In genomic region chr4:102344955-102345794, GRCh38 we compare ENCODE assay signal across 2 cellular contexts.
A peak's percentile ranks its signal among the peaks of the same experiment; 100 is the strongest.
TF ChIP-seq lines count a peak whose summit lies in the region.

Gene SLC39A8, minus strand, starts transcription at chr4:102345482. Its CDS starts 820 bp downstream, at chr4:102344662.

TF ChIP-seq in HEK293, 187 proteins besides CTCF, POLR2A, EP300 and RAD21 (continued from another document and continues in another):
- TF ChIP-seq ZNF398 (tag by site-specific recombination; IDR thresholded peaks at IDR 0.05) (peak; percentile 49; the same call in 1 of the 2 replicates), PRDM10 (tag by site-specific recombination; IDR thresholded peaks at IDR 0.05) (peak; percentile 94), ZNF704 (tag by site-specific recombination; IDR thresholded peaks at IDR 0.05) (no peak), ZSCAN23 (tag by site-specific recombination; IDR thresholded peaks at IDR 0.05) (no peak), SP3 (tag by site-specific recombination; IDR thresholded peaks at IDR 0.05) (peak; percentile 63), ZNF2 (tag by site-specific recombination; IDR thresholded peaks at IDR 0.05) (0 out of 2 replicates have a peak, but pooled peaks have one; percentile 29), ZNF654 (tag by site-specific recombination; IDR thresholded peaks at IDR 0.05; ENCODE audit: low read depth) (peak; percentile 11; the same call in 1 of the 2 replicates), ZEB2 (tag by site-specific recombination; IDR thresholded peaks at IDR 0.05) (peak; percentile 77), ZNF366 (tag by site-specific recombination; conservative IDR thresholded peaks at IDR 0.05) (peak; percentile 82), ZNF341 (tag by site-specific recombination; IDR thresholded peaks at IDR 0.05; ENCODE audit: low read depth) (peak; percentile 81), HIC1 (tag by site-specific recombination; IDR thresholded peaks at IDR 0.05) (peak; percentile 90), ZBTB1 (tag by site-specific recombination; IDR thresholded peaks at IDR 0.05) (no peak), ZSCAN30 (tag by site-specific recombination; IDR thresholded peaks at IDR 0.05) (peak; percentile 53; the same call in 1 of the 2 replicates), TRIM28 (IDR thresholded peaks at IDR 0.05; ENCODE audit: borderline replicate concordance, low read length) (0 out of 2 replicates have a peak, but pooled peaks have one; percentile 17), IKZF3 (tag by site-specific recombination; IDR thresholded peaks at IDR 0.05) (0 out of 2 replicates have a peak, but pooled peaks have one; percentile 39), ZNF692 (tag by site-specific recombination; IDR thresholded peaks at IDR 0.05) (peak; percentile 56), ZNF404 (tag by site-specific recombination; IDR thresholded peaks at IDR 0.05) (no peak), ZBTB17 (tag by site-specific recombination; IDR thresholded peaks at IDR 0.05) (peak; percentile 95)

TF ChIP-seq in SK-N-SH, 30 proteins besides CTCF, POLR2A, EP300 and RAD21 (continued from another document):
- TF ChIP-seq IRF3 (IDR thresholded peaks at IDR 0.05; ENCODE audit: low read depth, low read length) (no peak), SIN3A (IDR thresholded peaks at IDR 0.05; ENCODE audit: borderline replicate concordance, low read depth, low read length) (peak; percentile 82; the same call in 1 of the 2 replicates), GATA2 (CRISPR knock-in tag; IDR thresholded peaks at IDR 0.05) (no peak), CHD2 (IDR thresholded peaks at IDR 0.05; ENCODE audit: low read length, partially characterized antibody) (no peak), MXI1 (IDR thresholded peaks at IDR 0.05; ENCODE audit: low read depth, low read length) (peak; percentile 92), REST (IDR thresholded peaks at IDR 0.05; ENCODE audit: low read depth, low read length) (no peak; the same call in 1 of the 2 replicates), POLR2AphosphoS5 (IDR thresholded peaks at IDR 0.05; ENCODE audit: low read depth, low read length) (0 out of 2 replicates have a peak, but pooled peaks have one; percentile 22), PBX3 (IDR thresholded peaks at IDR 0.05) (0 out of 2 replicates have a peak, but pooled peaks have one; percentile 13), FOXJ3 (CRISPR knock-in tag; IDR thresholded peaks at IDR 0.05) (0 out of 2 replicates have a peak, but pooled peaks have one; percentile 2), ELF1 (IDR thresholded peaks at IDR 0.05) (no peak), NRF1 (IDR thresholded peaks at IDR 0.05; ENCODE audit: low read depth, low read length) (no peak), NFIC (IDR thresholded peaks at IDR 0.05; ENCODE audit: borderline replicate concordance) (0 out of 2 replicates have a peak, but pooled peaks have one; percentile 31), MAX (IDR thresholded peaks at IDR 0.05; ENCODE audit: low read depth) (peak; percentile 98)
